In genomic region chr22:20131593-20131855, GRCh38 we compare ENCODE assay signal across 8 cellular contexts. TPM values are rescaled to one million over a fixed set of nuclear protein-coding genes. Genes with fewer than 3 reads are reported as not detected.
DNase-seq lines count a peak whose midpoint lies in the region; ATAC-seq and TF ChIP-seq lines count a peak whose summit lies in the region.

A gene with protein sequence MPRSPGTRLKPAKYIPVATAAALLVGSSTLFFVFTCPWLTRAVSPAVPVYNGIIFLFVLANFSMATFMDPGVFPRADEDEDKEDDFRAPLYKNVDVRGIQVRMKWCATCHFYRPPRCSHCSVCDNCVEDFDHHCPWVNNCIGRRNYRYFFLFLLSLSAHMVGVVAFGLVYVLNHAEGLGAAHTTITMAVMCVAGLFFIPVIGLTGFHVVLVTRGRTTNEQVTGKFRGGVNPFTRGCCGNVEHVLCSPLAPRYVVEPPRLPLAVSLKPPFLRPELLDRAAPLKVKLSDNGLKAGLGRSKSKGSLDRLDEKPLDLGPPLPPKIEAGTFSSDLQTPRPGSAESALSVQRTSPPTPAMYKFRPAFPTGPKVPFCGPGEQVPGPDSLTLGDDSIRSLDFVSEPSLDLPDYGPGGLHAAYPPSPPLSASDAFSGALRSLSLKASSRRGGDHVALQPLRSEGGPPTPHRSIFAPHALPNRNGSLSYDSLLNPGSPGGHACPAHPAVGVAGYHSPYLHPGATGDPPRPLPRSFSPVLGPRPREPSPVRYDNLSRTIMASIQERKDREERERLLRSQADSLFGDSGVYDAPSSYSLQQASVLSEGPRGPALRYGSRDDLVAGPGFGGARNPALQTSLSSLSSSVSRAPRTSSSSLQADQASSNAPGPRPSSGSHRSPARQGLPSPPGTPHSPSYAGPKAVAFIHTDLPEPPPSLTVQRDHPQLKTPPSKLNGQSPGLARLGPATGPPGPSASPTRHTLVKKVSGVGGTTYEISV (plus strand): TSS chr22:20131804. CDS start chr22:20131948, 144 bp downstream.

- H3K9me3 Mint-ChIP-seq in activated CD8-positive, alpha-beta memory T cell treated with anti-CD3 and anti-CD28 coated beads, Interleukin-2, amount 10 ng/mL, durations not matched to agents 7 days and 5 days (ENCODE audit: low read depth) = no peaks in the 10 kb centered on the region
- H3K9me3 Mint-ChIP-seq in activated naive CD4-positive, alpha-beta T cell treated with anti-CD3 and anti-CD28 coated beads, Interleukin-2, amount 50 U/mL, for 24 hours = no peaks in the 10 kb centered on the region

- WGBS in heart left ventricle, 4 donors = 0 to 1% methylated on average over 41 to 42 of the region's 42 CpGs; no CpG with 5 or more reads in 2 of the 4 donors

- peak within 1 kb of the TSS; percentile 55 for H3K4me3 Mint-ChIP-seq in activated CD8-positive, alpha-beta memory T cell treated with anti-CD3 and anti-CD28 coated beads, Interleukin-2, amount 10 ng/mL, durations not matched to agents 7 days and 5 days
- H3K4me3 Mint-ChIP-seq in activated naive CD4-positive, alpha-beta T cell treated with anti-CD3 and anti-CD28 coated beads, Interleukin-2, amount 50 U/mL, for 24 hours = peak within 1 kb of the TSS; percentile 77

- peaks cover 10 to 57% (median 43%) of the 10 kb centered on the region in 12 donors for H3K4me1 ChIP-seq in heart left ventricle

- CTCF ChIA-PET in activated CD8-positive, alpha-beta memory T cell treated with anti-CD3 and anti-CD28 coated beads, Interleukin-2, amount 10 ng/mL, durations not matched to agents 7 days and 5 days (lab: Charles Lee) = interaction anchor here (1.2 to 3.9 kb wide), 2 partner anchors 36 to 161 kb away, joined by 3 to 28 read pairs; no protein-coding TSS in a partner anchor

- peak; percentile 68 for ATAC-seq in activated CD8-positive, alpha-beta memory T cell treated with anti-CD3 and anti-CD28 coated beads, Interleukin-2, amount 10 ng/mL, durations not matched to agents 7 days and 5 days
- ATAC-seq in heart left ventricle = peak in 3 of 4 donors; percentile 37 to 64 (median 51)
- ATAC-seq in GM18858 (IDR thresholded peaks at IDR 0.05; ENCODE audit: unreplicated experiment) = no peak

- H3K9me3 ChIP-seq in heart left ventricle = no peaks in the 10 kb centered on the region

- no peaks in the 10 kb centered on the region for H3K27me3 Mint-ChIP-seq in activated CD8-positive, alpha-beta memory T cell treated with anti-CD3 and anti-CD28 coated beads, Interleukin-2, amount 10 ng/mL, durations not matched to agents 7 days and 5 days
- H3K27me3 Mint-ChIP-seq in activated naive CD4-positive, alpha-beta T cell treated with anti-CD3 and anti-CD28 coated beads, Interleukin-2, amount 50 U/mL, for 24 hours = no peaks in the 10 kb centered on the region

- no peaks in the 10 kb centered on the region for H3K27me3 ChIP-seq in heart left ventricle

- H3K4me1 Mint-ChIP-seq in activated CD8-positive, alpha-beta memory T cell treated with anti-CD3 and anti-CD28 coated beads, Interleukin-2, amount 10 ng/mL, durations not matched to agents 7 days and 5 days = peaks cover 23% of the 10 kb centered on the region
- H3K4me1 Mint-ChIP-seq in activated naive CD4-positive, alpha-beta T cell treated with anti-CD3 and anti-CD28 coated beads, Interleukin-2, amount 50 U/mL, for 24 hours = peaks cover 39% of the 10 kb centered on the region

- H3K27ac Mint-ChIP-seq in activated CD8-positive, alpha-beta memory T cell treated with anti-CD3 and anti-CD28 coated beads, Interleukin-2, amount 10 ng/mL, durations not matched to agents 7 days and 5 days = no peak within 1 kb of the TSS
- H3K27ac Mint-ChIP-seq in activated naive CD4-positive, alpha-beta T cell treated with anti-CD3 and anti-CD28 coated beads, Interleukin-2, amount 50 U/mL, for 24 hours = peak within 1 kb of the TSS; percentile 35

- peaks cover 7% of the 10 kb centered on the region for H3K36me3 Mint-ChIP-seq in activated CD8-positive, alpha-beta memory T cell treated with anti-CD3 and anti-CD28 coated beads, Interleukin-2, amount 10 ng/mL, durations not matched to agents 7 days and 5 days
- no peaks in the 10 kb centered on the region for H3K36me3 Mint-ChIP-seq in activated naive CD4-positive, alpha-beta T cell treated with anti-CD3 and anti-CD28 coated beads, Interleukin-2, amount 50 U/mL, for 24 hours

- TF ChIP-seq POLR2A in heart left ventricle (IDR thresholded peaks at IDR 0.05) = no peak

- peaks cover 0 to 13% (median 10%) of the 10 kb centered on the region in 9 donors for H3K36me3 ChIP-seq in heart left ventricle

- H3K27ac ChIP-seq in heart left ventricle = peak within 1 kb of the TSS; percentile 94 to 100 (median 98)

- no peak for TF ChIP-seq CTCF in heart left ventricle (IDR thresholded peaks at IDR 0.05)

- DNase-seq in activated CD8-positive, alpha-beta memory T cell treated with anti-CD3 and anti-CD28 coated beads, Interleukin-2, amount 10 ng/mL, durations not matched to agents 7 days and 5 days = no peak
- no peak for DNase-seq in activated CD8-positive, alpha-beta memory T cell treated with anti-CD3 and anti-CD28 coated beads, Interleukin-2, amount 50 U/mL, for 48 hours
- DNase-seq in M059J (ENCODE audit: low read depth) (no peak), heart left ventricle (peak in 3 of 5 donors; percentile 48 to 60 (median 59)), pulmonary artery endothelial cell (ENCODE audit: low read depth, low spot score) (no peak), superior temporal gyrus (ENCODE audit: extremely low spot score) (no peak)

- H3K4me3 ChIP-seq in heart left ventricle = peak within 1 kb of the TSS; percentile 88 to 100 (median 99)

- intact Hi-C loops in heart left ventricle (cut with DNase I) = loop anchor here in 1 of 10 donors (5.0 kb wide), 1 partner anchor 114 kb away; the partner anchor contains the start of gene ARVCF

RNA-seq across cellular contexts. Expression of the gene that starts here (rescaled TPM):
- 10 to 100 TPM; 57.9 to 66.3 TPM for total RNA-seq in activated CD8-positive, alpha-beta memory T cell treated with anti-CD3 and anti-CD28 coated beads, Interleukin-2, amount 10 ng/mL, durations not matched to agents 7 days and 5 days
- 3.0 and 12.1 TPM in 2 replicates for total RNA-seq in M059J (2014; rRNA removed; shearing (Covaris generic))
- total RNA-seq in heart left ventricle = 10 to 100 TPM; 15.7 to 45.2 (median 40.6) TPM
- polyA plus RNA-seq in heart left ventricle = 10 to 100 TPM; 21.5 to 26.3 TPM
- total RNA-seq in pulmonary artery endothelial cell = 10.6 and 14.8 TPM in 2 replicates

Comparison
In these comparisons a context has a peak if more than half of its experiments do, and no peak if none do; other contexts are left out.
1. DNase-seq: peak in heart left ventricle (3 of 5); none in activated CD8-positive, alpha-beta memory T cell treated with anti-CD3 and anti-CD28 coated beads, Interleukin-2, amount 10 ng/mL, durations not matched to agents 7 days and 5 days (single experiment), activated CD8-positive, alpha-beta memory T cell treated with anti-CD3 and anti-CD28 coated beads, Interleukin-2, amount 50 U/mL, for 48 hours (single experiment), M059J (single experiment), pulmonary artery endothelial cell (single experiment) and superior temporal gyrus (single experiment).